In the genomic region with DNA sequence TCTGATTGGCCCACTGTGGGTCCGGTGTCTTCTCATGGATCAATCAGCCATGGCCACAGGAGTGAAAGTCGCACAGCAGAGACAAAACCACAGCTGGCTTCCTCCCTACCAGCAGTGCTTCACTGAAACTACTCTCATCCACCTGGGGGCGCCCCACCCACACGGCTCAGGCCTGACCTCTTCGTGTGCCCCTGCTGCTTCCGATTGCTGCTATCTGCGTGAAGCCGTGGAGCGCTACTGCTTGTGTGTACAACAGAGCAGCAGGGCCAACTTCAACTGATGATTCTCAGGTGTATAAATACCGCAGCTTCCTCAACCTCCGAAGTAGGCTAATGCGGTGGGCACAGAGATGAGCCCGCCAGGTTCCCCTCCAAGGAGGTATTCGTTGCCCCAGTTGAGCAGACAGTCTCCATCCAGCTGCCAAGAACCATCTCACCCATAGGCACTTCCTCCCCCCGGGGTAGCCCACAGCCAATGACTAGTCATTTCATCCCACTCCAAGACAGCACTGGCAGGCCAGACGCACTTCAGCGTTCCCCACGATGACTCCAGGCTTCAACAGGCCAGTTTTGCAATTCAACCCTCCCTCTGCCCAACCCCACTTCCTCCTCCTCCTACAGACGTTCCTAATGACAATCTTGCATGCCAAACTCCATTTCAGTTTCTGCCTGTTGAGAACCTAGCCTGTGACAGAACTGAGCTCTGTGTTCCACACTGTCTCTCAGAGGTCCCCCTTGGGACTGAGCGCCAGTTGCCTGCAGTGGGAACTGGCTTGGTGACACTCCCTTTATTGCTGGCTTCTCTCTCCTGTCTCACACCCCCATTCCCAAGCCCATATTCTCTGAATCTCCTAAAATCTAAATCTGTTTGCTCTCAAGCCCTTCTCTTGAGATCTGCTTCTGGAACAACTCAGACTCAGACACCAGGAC, we compare ENCODE assay signal across 8 cellular contexts. TPM values are rescaled to one million over a fixed set of nuclear protein-coding genes. Genes with fewer than 3 reads are reported as not detected.
DNase-seq lines count a peak whose midpoint lies in the region; ATAC-seq and TF ChIP-seq lines count a peak whose summit lies in the region.

No MANE protein-coding gene starts in this region.

- ATAC-seq in GM18505 (IDR thresholded peaks at IDR 0.05; ENCODE audit: unreplicated experiment): peak; percentile 67
- peak; percentile 79 for ATAC-seq in HG03521 (IDR thresholded peaks at IDR 0.05; ENCODE audit: unreplicated experiment)
- ATAC-seq in T-cell (replicated peaks in 1 of 4): peak; percentile 90 to 96 (median 94)

- TF ChIP-seq CTCF in 22Rv1 (IDR thresholded peaks at IDR 0.05): peak; percentile 18; the same call in 1 of the 2 replicates

- peak overlapping the region; percentile 22 to 55 (median 46) for H3K4me3 Mint-ChIP-seq in T-cell

- CTCF ChIA-PET in T-cell (lab: Charles Lee): interaction anchor here (0.6 to 1.6 kb wide), 7 partner anchors 15 to 808 kb away, joined by 3 to 7 read pairs (median 3); no protein-coding TSS in a partner anchor

- H3K27ac Mint-ChIP-seq in T-cell: peak overlapping the region; percentile 65 to 69

- H3K27me3 Mint-ChIP-seq in T-cell: peaks cover 0 to 25% of the 10 kb centered on the region in 2 donors

- TF ChIP-seq POLR2A in GM18505 (IDR thresholded peaks at IDR 0.05; ENCODE audit: borderline replicate concordance, extremely low read depth, insufficient read depth, insufficient read length): no peak

- DNase-seq in T-cell (peak; percentile 41 to 84 (median 70)), left kidney (ENCODE audit: low read depth, low spot score) (peak; percentile 29), cortex of kidney (lab: John Stamatoyannopoulos, UW) (no peak)
- DNase-seq in activated naive CD8-positive, alpha-beta T cell treated with anti-CD3 and anti-CD28 coated beads, Interleukin-2, amount 50 U/mL, for 16 hours (ENCODE audit: low read depth, low spot score): peak; percentile 12
- peak; percentile 4 for DNase-seq in stimulated activated CD8-positive, alpha-beta memory T cell treated with anti-CD3 and anti-CD28 coated beads, Interleukin-15, amount 100 ng/mL, for 24 hours (ENCODE audit: low read depth)

- H3K9me3 Mint-ChIP-seq in T-cell: no peaks in the 10 kb centered on the region

- peaks cover 18 to 33% (median 25%) of the 10 kb centered on the region in 3 donors for H3K4me1 Mint-ChIP-seq in T-cell

- H3K36me3 Mint-ChIP-seq in T-cell: no peaks in the 10 kb centered on the region

- H3K27ac ChIP-seq in 22Rv1: no peak overlapping the region

- POLR2A ChIA-PET in T-cell (lab: Charles Lee): interaction anchor here (0.5 to 0.6 kb wide), 2 partner anchors 581 to 631 kb away, joined by 3 to 6 read pairs; no protein-coding TSS in a partner anchor

RNA-seq across cellular contexts. Expression of gene ATP6AP2, which starts 41.3 kb away (rescaled TPM):
- total RNA-seq in T-cell: 10 to 100 TPM; 62.3 to 92.0 (median 74.1) TPM
